23 cellular contexts compared by ENCODE assay signal in genomic region chr1:6513296-6513928, GRCh38. TPM values are rescaled to one million over a fixed set of nuclear protein-coding genes. Genes with fewer than 3 reads are reported as not detected.
DNase-seq lines count a peak whose midpoint lies in the region; ATAC-seq and TF ChIP-seq lines count a peak whose summit lies in the region.
"Had no signal": no experiment of that assay in that cellular context is flagged by ENCODE, and none has a peak within 500 bp of the region (broad histone marks: within the 10 kb centered on the region; RNA-seq: fewer than 3 reads in every experiment).

No MANE protein-coding gene starts in this region.

- no peaks in the 10 kb centered on the region for H3K9me3 Mint-ChIP-seq in activated CD4-positive, alpha-beta T cell treated with anti-CD3 and anti-CD28 coated beads for 36 hours (ENCODE audit: low read depth)
- no peaks in the 10 kb centered on the region for H3K9me3 Mint-ChIP-seq in effector memory CD8-positive, alpha-beta T cell
- H3K9me3 Mint-ChIP-seq: activated CD4-positive, alpha-beta memory T cell treated with anti-CD3 and anti-CD28 coated beads, Interleukin-2, amount 10 ng/mL, durations not matched to agents 7 days and 5 days; activated naive CD4-positive, alpha-beta T cell treated with anti-CD3 and anti-CD28 coated beads, Interleukin-2, amount 10 ng/mL, durations not matched to agents 7 days and 5 days; dendritic cell treated with granulocyte-macrophage colony-stimulating factor and Interleukin-4, amounts not matched to agents 40 ng/mL and 50 ng/mL, for 4 days; naive B cell had no signal

- intact Hi-C loops in IMR-90 (cut with micrococcal nuclease) = no loop called here
- intact Hi-C loops in activated CD4-positive, alpha-beta T cell treated with anti-CD3 and anti-CD28 coated beads for 36 hours (cut with DNase I, micrococcal nuclease) = no loop called here
- intact Hi-C loops in lower lobe of right lung (cut with DNase I) = no loop called here

- peaks cover 6% of the 10 kb centered on the region for H3K4me1 ChIP-seq in IMR-90 (ENCODE audit: control insufficient read depth, insufficient read depth, low read length)
- H3K4me1 ChIP-seq in RWPE2 (ENCODE audit: insufficient read depth, poor library complexity, severe bottlenecking) = no peaks in the 10 kb centered on the region
- no peaks in the 10 kb centered on the region for H3K4me1 ChIP-seq in osteoblast (ENCODE audit: insufficient read depth, low read length)
- H3K4me1 ChIP-seq in lower lobe of right lung = no peaks in the 10 kb centered on the region
- H3K4me1 ChIP-seq: left lung, suprapubic skin had no signal

- no peak overlapping the region for H3K4ac ChIP-seq in IMR-90 (ENCODE audit: low read depth, low read length)

- H2BK20ac ChIP-seq in IMR-90 (ENCODE audit: low read depth, low read length) = no peak overlapping the region

- no peaks in the 10 kb centered on the region for H3K9me3 ChIP-seq in IMR-90 (ENCODE audit: control insufficient read depth, insufficient read depth, low read length)
- H3K9me3 ChIP-seq in RWPE2 (ENCODE audit: severe bottlenecking) = no peaks in the 10 kb centered on the region
- H3K9me3 ChIP-seq in osteoblast (ENCODE audit: low read depth, low read length) = no peaks in the 10 kb centered on the region
- H3K9me3 ChIP-seq in lower lobe of right lung = no peaks in the 10 kb centered on the region
- H3K9me3 ChIP-seq: left lung, suprapubic skin had no signal

- no peak overlapping the region for H3K14ac ChIP-seq in IMR-90 (replicated peaks; ENCODE audit: low read depth, low read length)

- CTCF ChIA-PET in IMR-90 (lab: Yijun Ruan, JAX) = interaction anchor here (1.7 kb wide), 1 partner anchor 10 kb away, joined by 6 read pairs; no protein-coding TSS in a partner anchor
- CTCF ChIA-PET in activated CD4-positive, alpha-beta T cell treated with anti-CD3 and anti-CD28 coated beads for 36 hours (lab: Charles Lee) = interaction anchor here (0.8 kb wide), 1 partner anchor 108 kb away, joined by 3 read pairs; no protein-coding TSS in a partner anchor

- no peak overlapping the region for H4K8ac ChIP-seq in IMR-90 (ENCODE audit: low read depth in 2 of 2, low read length in 2 of 2)

- ATAC-seq in IMR-90 (ENCODE audit: low read depth) = no peak
- ATAC-seq in RWPE2 (ENCODE audit: low read depth) = peak; percentile 59
- peak; percentile 33 for ATAC-seq in esophagus mucosa
- ATAC-seq in activated CD4-positive, alpha-beta T cell treated with anti-CD3 and anti-CD28 coated beads for 36 hours = no peak
- no peak for ATAC-seq in effector memory CD8-positive, alpha-beta T cell (replicated peaks)
- ATAC-seq in lower lobe of right lung = no peak
- ATAC-seq: left lung had no signal

- H3K9me1 ChIP-seq in IMR-90 (ENCODE audit: insufficient read depth, low read length) = peaks cover 6% of the 10 kb centered on the region; the same call in 1 of the 2 replicates

- H2BK15ac ChIP-seq in IMR-90 (ENCODE audit: low read depth, low read length) = no peak overlapping the region; the same call in 2 of the 3 replicates

- no peaks in the 10 kb centered on the region for H3K79me1 ChIP-seq in IMR-90 (ENCODE audit: low read depth in 1 of 2, low read length in 2 of 2)

- no peaks in the 10 kb centered on the region for H3K4me1 Mint-ChIP-seq in activated CD4-positive, alpha-beta T cell treated with anti-CD3 and anti-CD28 coated beads for 36 hours
- H3K4me1 Mint-ChIP-seq in effector memory CD8-positive, alpha-beta T cell (ENCODE audit: low read depth in 2 of 2) = no peaks in the 10 kb centered on the region
- H3K4me1 Mint-ChIP-seq: activated CD4-positive, alpha-beta memory T cell treated with anti-CD3 and anti-CD28 coated beads, Interleukin-2, amount 10 ng/mL, durations not matched to agents 7 days and 5 days; activated naive CD4-positive, alpha-beta T cell treated with anti-CD3 and anti-CD28 coated beads, Interleukin-2, amount 10 ng/mL, durations not matched to agents 7 days and 5 days had no signal

- DNase-seq in IMR-90 = no peak
- DNase-seq in RWPE2 (ENCODE audit: low spot score) = no peak
- peak; percentile 77 for DNase-seq in osteoblast (ENCODE audit: insufficient read length, low spot score, missing footprints)
- no peak for DNase-seq in activated CD4-positive, alpha-beta T cell treated with anti-CD3 and anti-CD28 coated beads for 36 hours
- DNase-seq in effector memory CD8-positive, alpha-beta T cell = no peak
- no peak for DNase-seq in T1000 (lab: John Stamatoyannopoulos, UW)
- DNase-seq in lower lobe of right lung = no peak
- DNase-seq: activated CD4-positive, alpha-beta memory T cell treated with anti-CD3 and anti-CD28 coated beads, Interleukin-2, amount 10 ng/mL, durations not matched to agents 7 days and 5 days; activated naive CD4-positive, alpha-beta T cell treated with anti-CD3 and anti-CD28 coated beads, Interleukin-2, amount 10 ng/mL, durations not matched to agents 7 days and 5 days; activated T-cell treated with anti-CD3 and anti-CD28 coated beads, Interleukin-2, amount 50 U/mL, for 1 hour; naive B cell; NCI-H146; NCI-H2227 treated with DMSO at 0.1 percent for 48 hours; NK-92 treated with Interleukin-12 subunit alpha and Interleukin-12 subunit beta, amount 100 ng/mL, for 24 hours had no signal

- H3K23ac ChIP-seq in IMR-90 (ENCODE audit: low read depth, low read length) = no peak overlapping the region

- no peak for TF ChIP-seq POLR2A in IMR-90 (IDR thresholded peaks at IDR 0.05; ENCODE audit: low read depth, low read length)

- H3K4me3 ChIP-seq in IMR-90 (ENCODE audit: insufficient read depth, low read depth, low read length) (no peak overlapping the region), RWPE2 (ENCODE audit: severe bottlenecking) (no peak overlapping the region), osteoblast (ENCODE audit: insufficient read depth, low read length) (no peak overlapping the region), lower lobe of right lung (no peak overlapping the region)
- H3K4me3 ChIP-seq: left lung, skin epidermis, suprapubic skin had no signal

- no peak overlapping the region for H2AK5ac ChIP-seq in IMR-90 (ENCODE audit: low read depth, low read length)

- H3K18ac ChIP-seq in IMR-90 (ENCODE audit: low read depth, low read length) = no peak overlapping the region

- H2BK5ac ChIP-seq in IMR-90 (ENCODE audit: low read depth, low read length, poor library complexity, severe bottlenecking) = no peak overlapping the region

- H3K27ac ChIP-seq in IMR-90 (ENCODE audit: insufficient read depth, low read length) (no peak overlapping the region), RWPE2 (ENCODE audit: poor library complexity, severe bottlenecking) (no peak overlapping the region), osteoblast (ENCODE audit: low read depth, low read length) (no peak overlapping the region), lower lobe of right lung (no peak overlapping the region)
- H3K27ac ChIP-seq: left lung, skin epidermis, suprapubic skin had no signal

- H2AK9ac ChIP-seq in IMR-90 (replicated peaks; ENCODE audit: low read depth, low read length, poor library complexity) = no peak overlapping the region

- no peak overlapping the region for H3K27ac Mint-ChIP-seq in activated CD4-positive, alpha-beta T cell treated with anti-CD3 and anti-CD28 coated beads for 36 hours
- H3K27ac Mint-ChIP-seq in effector memory CD8-positive, alpha-beta T cell = no peak overlapping the region
- H3K27ac Mint-ChIP-seq: activated CD4-positive, alpha-beta memory T cell treated with anti-CD3 and anti-CD28 coated beads, Interleukin-2, amount 10 ng/mL, durations not matched to agents 7 days and 5 days; activated naive CD4-positive, alpha-beta T cell treated with anti-CD3 and anti-CD28 coated beads, Interleukin-2, amount 10 ng/mL, durations not matched to agents 7 days and 5 days; dendritic cell treated with granulocyte-macrophage colony-stimulating factor and Interleukin-4, amounts not matched to agents 40 ng/mL and 50 ng/mL, for 4 days; naive B cell had no signal

- dilution Hi-C loops in IMR-90 (cut with HindIII; ENCODE audit: low sequenced_read_pairs, unreplicated experiment) = no loop called here

- H3K27me3 ChIP-seq in IMR-90 (ENCODE audit: control insufficient read depth, insufficient read depth, low read length) = no peaks in the 10 kb centered on the region; the same call in 1 of the 2 replicates
- no peaks in the 10 kb centered on the region for H3K27me3 ChIP-seq in RWPE2 (ENCODE audit: insufficient read depth, poor library complexity, severe bottlenecking)
- H3K27me3 ChIP-seq in osteoblast (ENCODE audit: insufficient read depth, low read length) = no peaks in the 10 kb centered on the region
- H3K27me3 ChIP-seq in lower lobe of right lung (ENCODE audit: low read depth) = no peaks in the 10 kb centered on the region
- H3K27me3 ChIP-seq: suprapubic skin had no signal

- no peak overlapping the region for H3K56ac ChIP-seq in IMR-90 (ENCODE audit: extremely low read depth, insufficient read depth, low read length)

- no TSS peak for BruUV-seq in IMR-90 (replicated peaks; lab: Mats Ljungman, UMichigan)

- H3K4me2 ChIP-seq in IMR-90 (ENCODE audit: low read depth, low read length) (no peak overlapping the region), osteoblast (ENCODE audit: insufficient read depth, low read length) (no peak overlapping the region)

- POLR2A ChIA-PET in IMR-90 (lab: Charles Lee; ENCODE audit: unreplicated experiment) = interaction anchor here (0.7 kb wide), 1 partner anchor 24 kb away, joined by 5 read pairs; no protein-coding TSS in a partner anchor
- POLR2A ChIA-PET in activated CD4-positive, alpha-beta T cell treated with anti-CD3 and anti-CD28 coated beads for 36 hours (lab: Charles Lee) = no interaction called here

- H3K9ac ChIP-seq in IMR-90 (ENCODE audit: low read depth, low read length) = no peak overlapping the region

- H4K20me1 ChIP-seq in IMR-90 (ENCODE audit: insufficient read depth, low read length) = no peaks in the 10 kb centered on the region
- H4K20me1 ChIP-seq in osteoblast (ENCODE audit: insufficient read depth, low read length) = no peaks in the 10 kb centered on the region

- in situ Hi-C loops in IMR-90 (cut with MboI; ENCODE audit: low sequenced_read_pairs) = no loop called here

- H3K36me3 ChIP-seq in IMR-90 (ENCODE audit: control insufficient read depth, insufficient read depth, low read length) (no peaks in the 10 kb centered on the region), RWPE2 (ENCODE audit: low read depth) (no peaks in the 10 kb centered on the region), osteoblast (ENCODE audit: insufficient read depth, low read length) (no peaks in the 10 kb centered on the region), lower lobe of right lung (no peaks in the 10 kb centered on the region)
- H3K36me3 ChIP-seq: left lung, suprapubic skin had no signal

- H3K27me3 Mint-ChIP-seq in activated CD4-positive, alpha-beta T cell treated with anti-CD3 and anti-CD28 coated beads for 36 hours = no peaks in the 10 kb centered on the region
- peaks cover 0 to 4% of the 10 kb centered on the region in 2 donors for H3K27me3 Mint-ChIP-seq in effector memory CD8-positive, alpha-beta T cell
- H3K27me3 Mint-ChIP-seq: activated CD4-positive, alpha-beta memory T cell treated with anti-CD3 and anti-CD28 coated beads, Interleukin-2, amount 10 ng/mL, durations not matched to agents 7 days and 5 days had no signal

- H3K36me3 Mint-ChIP-seq in activated CD4-positive, alpha-beta T cell treated with anti-CD3 and anti-CD28 coated beads for 36 hours (ENCODE audit: low read depth) = no peaks in the 10 kb centered on the region
- no peaks in the 10 kb centered on the region for H3K36me3 Mint-ChIP-seq in effector memory CD8-positive, alpha-beta T cell (ENCODE audit: insufficient read depth)
- H3K36me3 Mint-ChIP-seq: activated naive CD4-positive, alpha-beta T cell treated with anti-CD3 and anti-CD28 coated beads, Interleukin-2, amount 10 ng/mL, durations not matched to agents 7 days and 5 days; naive B cell had no signal

- no peak overlapping the region for H3K4me3 Mint-ChIP-seq in activated CD4-positive, alpha-beta T cell treated with anti-CD3 and anti-CD28 coated beads for 36 hours
- no peak overlapping the region for H3K4me3 Mint-ChIP-seq in effector memory CD8-positive, alpha-beta T cell
- H3K4me3 Mint-ChIP-seq: activated CD4-positive, alpha-beta memory T cell treated with anti-CD3 and anti-CD28 coated beads, Interleukin-2, amount 10 ng/mL, durations not matched to agents 7 days and 5 days; activated naive CD4-positive, alpha-beta T cell treated with anti-CD3 and anti-CD28 coated beads, Interleukin-2, amount 10 ng/mL, durations not matched to agents 7 days and 5 days; dendritic cell treated with granulocyte-macrophage colony-stimulating factor and Interleukin-4, amounts not matched to agents 40 ng/mL and 50 ng/mL, for 4 days had no signal

- 79% methylated on average over 7 of the region's 11 CpGs; no CpG with 5 or more reads in 1 of the 2 experiments for WGBS in IMR-90 (ENCODE audit: extremely low coverage in 2 of 2, insufficient read length in 1 of 2), 2 experiments

- TF ChIP-seq RAD21 in IMR-90 (IDR thresholded peaks at IDR 0.05; ENCODE audit: low read length) = no peak

- no peak for TF ChIP-seq CTCF in IMR-90 (conservative IDR thresholded peaks at IDR 0.05; ENCODE audit: low read depth, low read length)
- TF ChIP-seq CTCF in RWPE2 (IDR thresholded peaks at IDR 0.05; ENCODE audit: poor library complexity, severe bottlenecking) = no peak
- TF ChIP-seq CTCF in osteoblast (IDR thresholded peaks at IDR 0.05; ENCODE audit: extremely low read depth, low read depth, low read length) = no peak
- TF ChIP-seq CTCF in lower lobe of right lung (IDR thresholded peaks at IDR 0.05) = no peak

- peak overlapping the region; percentile 13 for H2AFZ ChIP-seq in IMR-90 (replicated peaks; ENCODE audit: low read length, poor library complexity)
- no peak overlapping the region for H2AFZ ChIP-seq in osteoblast (ENCODE audit: low read length)

- no peak overlapping the region for H4K5ac ChIP-seq in IMR-90 (ENCODE audit: low read depth, low read length)

- H2BK120ac ChIP-seq in IMR-90 (ENCODE audit: low read depth, low read length) = no peak overlapping the region

- no peaks in the 10 kb centered on the region for H3K79me2 ChIP-seq in osteoblast (ENCODE audit: insufficient read depth, low read length)

- no peak overlapping the region for H4K91ac ChIP-seq in IMR-90 (ENCODE audit: insufficient read depth, low read depth, low read length)

RNA-seq across cellular contexts. Expression of gene PLEKHG5, which starts 21.9 kb away (rescaled TPM):
- total RNA-seq in IMR-90 (2012; rRNA removed) (4.8 and 5.0 TPM in 2 replicates), esophagus mucosa (24.4 TPM), osteoblast (11.2 and 13.3 TPM in 2 replicates), lower lobe of right lung (9.5 TPM)
- 11.6 and 13.7 TPM in 2 replicates for polyA plus RNA-seq in IMR-90 (2012; rRNA removed)
- polyA plus RNA-seq in IMR-90 (2012; cell fraction: cytosol; rRNA removed) = 4.8 and 7.8 TPM in 2 replicates
- 61.6 and 111 TPM in 2 replicates for polyA plus RNA-seq in IMR-90 (2012; cell fraction: nucleus; rRNA removed; ENCODE audit: low replicate concordance)
- 1 to 10 TPM in 1 of 2 experiments, under 1 TPM in 1; 0.76 to 1.1 TPM for total RNA-seq in activated CD4-positive, alpha-beta T cell treated with anti-CD3 and anti-CD28 coated beads for 36 hours

RNA-seq across cellular contexts. Expression of gene NOL9, which starts 40.9 kb away (rescaled TPM):
- total RNA-seq in IMR-90 (2012; rRNA removed) (19.2 and 21.4 TPM in 2 replicates), esophagus mucosa (19.7 TPM), osteoblast (31.1 and 32.1 TPM in 2 replicates), lower lobe of right lung (19.4 TPM)
- polyA plus RNA-seq in IMR-90 (2012; rRNA removed) = 12.4 and 13.0 TPM in 2 replicates
- 4.2 and 5.3 TPM in 2 replicates for polyA plus RNA-seq in IMR-90 (2012; cell fraction: cytosol; rRNA removed)
- polyA plus RNA-seq in IMR-90 (2012; cell fraction: nucleus; rRNA removed; ENCODE audit: low replicate concordance) = 7.7 and 27.7 TPM in 2 replicates
- 10 to 100 TPM; 37.4 to 44.7 TPM for total RNA-seq in activated CD4-positive, alpha-beta T cell treated with anti-CD3 and anti-CD28 coated beads for 36 hours

RNA-seq across cellular contexts. Expression of gene TAS1R1, which starts 41.7 kb away (rescaled TPM):
- not detected in 2 replicates for total RNA-seq in IMR-90 (2012; rRNA removed)
- polyA plus RNA-seq in IMR-90 (2012; rRNA removed) = 0.05 and 0.10 TPM in 2 replicates
- 0.05 TPM in 1 of 2 replicates, not detected in the other for polyA plus RNA-seq in IMR-90 (2012; cell fraction: cytosol; rRNA removed)
- polyA plus RNA-seq in IMR-90 (2012; cell fraction: nucleus; rRNA removed; ENCODE audit: low replicate concordance) = 0.09 and 0.15 TPM in 2 replicates
- total RNA-seq in esophagus mucosa = not detected
- under 0.01 and 0.29 TPM in 2 replicates for total RNA-seq in osteoblast
- under 1 TPM in 1 of 2 experiments, not detected in 1; 0.07 TPM for total RNA-seq in activated CD4-positive, alpha-beta T cell treated with anti-CD3 and anti-CD28 coated beads for 36 hours
- 0.27 TPM for total RNA-seq in lower lobe of right lung
- total RNA-seq: astrocyte; epithelial cell of proximal tubule; HT1080; left lung; T-helper 1 cell treated with Interleukin-12 subunit alpha and Interleukin-12 subunit beta and Interleukin-4 antibody, amounts not matched to agents 30 ng/mL and 1 ng/mL, for 36 hours had no signal

RNA-seq across cellular contexts. Expression of gene TNFRSF25, which starts 47.4 kb away (rescaled TPM):
- total RNA-seq in IMR-90 (2012; rRNA removed) = 0.83 and 1.3 TPM in 2 replicates
- polyA plus RNA-seq in IMR-90 (2012; rRNA removed) = 11.2 and 14.5 TPM in 2 replicates
- polyA plus RNA-seq in IMR-90 (2012; cell fraction: cytosol; rRNA removed) = 6.5 and 7.5 TPM in 2 replicates
- polyA plus RNA-seq in IMR-90 (2012; cell fraction: nucleus; rRNA removed; ENCODE audit: low replicate concordance) = 119 and 293 TPM in 2 replicates
- 13.1 TPM for total RNA-seq in esophagus mucosa
- 3.3 and 5.0 TPM in 2 replicates for total RNA-seq in osteoblast
- 10 to 100 TPM; 57.3 to 66.7 TPM for total RNA-seq in activated CD4-positive, alpha-beta T cell treated with anti-CD3 and anti-CD28 coated beads for 36 hours
- 8.2 TPM for total RNA-seq in lower lobe of right lung

Comparison
In these comparisons a context has a peak if more than half of its experiments do, and no peak if none do; other contexts are left out.
1. ATAC-seq: peak in RWPE2 (single experiment) and esophagus mucosa (single experiment); none in IMR-90 (single experiment), activated CD4-positive, alpha-beta T cell treated with anti-CD3 and anti-CD28 coated beads for 36 hours (single experiment), effector memory CD8-positive, alpha-beta T cell (single experiment) and lower lobe of right lung (0 of 2).